In the genomic region with DNA sequence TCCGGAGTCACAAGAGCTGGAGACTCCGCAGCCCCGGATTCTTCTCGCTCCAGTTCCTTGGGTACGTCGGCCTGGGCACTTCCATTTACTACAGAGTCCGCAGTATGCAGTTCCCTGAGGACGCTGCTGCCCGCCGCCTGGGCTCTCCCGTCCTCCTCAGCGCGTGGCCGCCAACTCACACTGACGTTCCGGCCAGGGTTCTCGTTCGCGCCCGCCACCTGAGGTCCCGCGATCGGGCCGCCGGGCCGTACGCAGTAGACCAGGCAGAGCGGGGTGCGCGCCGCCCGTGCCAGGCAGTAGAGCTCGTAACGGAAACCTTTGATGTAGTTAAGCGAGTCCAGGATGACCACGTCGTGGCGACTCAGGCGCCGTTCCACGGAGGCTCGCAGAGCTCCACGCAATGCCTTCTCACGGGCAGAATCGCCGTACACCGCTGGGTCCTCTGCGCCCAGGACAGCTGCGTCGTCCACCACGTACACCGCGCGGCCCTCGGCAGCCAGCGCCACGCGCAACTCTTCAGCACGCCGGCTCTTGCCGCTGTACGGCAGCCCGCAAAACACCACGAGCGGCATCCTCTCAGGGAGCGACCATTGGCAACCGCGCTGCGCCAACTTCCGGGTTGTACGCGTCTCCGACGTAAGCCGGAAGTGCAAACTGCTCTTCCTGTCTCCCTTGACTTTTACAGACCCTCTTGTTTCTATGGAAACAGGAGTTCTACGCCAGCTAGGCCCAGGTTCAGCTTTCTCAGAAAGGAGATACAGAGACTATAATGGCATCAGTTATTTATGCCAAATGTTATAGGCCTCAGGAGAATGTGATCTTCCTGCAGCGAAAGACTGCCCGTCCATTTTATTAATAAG, we compare ENCODE assay signal across 1 cellular context.
TF ChIP-seq lines count a peak whose summit lies in the region.

A gene with protein sequence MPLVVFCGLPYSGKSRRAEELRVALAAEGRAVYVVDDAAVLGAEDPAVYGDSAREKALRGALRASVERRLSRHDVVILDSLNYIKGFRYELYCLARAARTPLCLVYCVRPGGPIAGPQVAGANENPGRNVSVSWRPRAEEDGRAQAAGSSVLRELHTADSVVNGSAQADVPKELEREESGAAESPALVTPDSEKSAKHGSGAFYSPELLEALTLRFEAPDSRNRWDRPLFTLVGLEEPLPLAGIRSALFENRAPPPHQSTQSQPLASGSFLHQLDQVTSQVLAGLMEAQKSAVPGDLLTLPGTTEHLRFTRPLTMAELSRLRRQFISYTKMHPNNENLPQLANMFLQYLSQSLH (minus strand): TSS at position 621 of the 860 bp plus-strand sequence. CDS start 49 bp downstream, at position 572.

TF ChIP-seq in K562, 482 proteins besides CTCF, POLR2A, EP300 and RAD21 (continued from another document):
- TF ChIP-seq RFX7 (CRISPR knock-in tag; IDR thresholded peaks at IDR 0.05) (no peak), SRSF3 (IDR thresholded peaks at IDR 0.05; ENCODE audit: insufficient read depth, low read length) (no peak; the same call in 1 of the 2 replicates), PML (IDR thresholded peaks at IDR 0.05; ENCODE audit: low read length) (peak; percentile 76; the same call in 1 of the 2 replicates), SMAD4 (CRISPR knock-in tag; conservative IDR thresholded peaks at IDR 0.05) (peak; percentile 13; the same call in 1 of the 2 replicates), ZBTB43 (CRISPR knock-in tag; IDR thresholded peaks at IDR 0.05) (peak; percentile 76; the same call in 1 of the 2 replicates), ARID3B (CRISPR knock-in tag; IDR thresholded peaks at IDR 0.05; ENCODE audit: borderline replicate concordance) (no peak), ELF1 (tag; IDR thresholded peaks at IDR 0.05) (peak; percentile 100), PHF8 (IDR thresholded peaks at IDR 0.05; ENCODE audit: borderline replicate concordance, low read length) (peak; percentile 95; the same call in 1 of the 2 replicates), ZFX (CRISPR knock-in tag; IDR thresholded peaks at IDR 0.05) (peak; percentile 93), MTA2 (IDR thresholded peaks at IDR 0.05; ENCODE audit: low read depth) (no peak), ETS2 (tag; IDR thresholded peaks at IDR 0.05; ENCODE audit: borderline replicate concordance, poor library complexity, severe bottlenecking) (no peak), DNMT1 (IDR thresholded peaks at IDR 0.05) (0 out of 2 replicates have a peak, but pooled peaks have one; percentile 94), HIVEP1 (CRISPR knock-in tag; IDR thresholded peaks at IDR 0.05) (no peak), ZNF239 (CRISPR knock-in tag; IDR thresholded peaks at IDR 0.05) (peak; percentile 34; the same call in 1 of the 2 replicates), NFE2 (IDR thresholded peaks at IDR 0.05; ENCODE audit: low read depth) (no peak), ATF3 (IDR thresholded peaks at IDR 0.05) (no peak), ATF3 (CRISPR knock-in tag; conservative IDR thresholded peaks at IDR 0.05) (peak; percentile 12), ZFP91 (CRISPR knock-in tag; IDR thresholded peaks at IDR 0.05) (peak; percentile 50; the same call in 1 of the 2 replicates), ARNT (IDR thresholded peaks at IDR 0.05) (peak in 1 of 2 experiments; percentile 58; a peak in 1 of 4 replicates)
- TF ChIP-seq, protein P1, sequence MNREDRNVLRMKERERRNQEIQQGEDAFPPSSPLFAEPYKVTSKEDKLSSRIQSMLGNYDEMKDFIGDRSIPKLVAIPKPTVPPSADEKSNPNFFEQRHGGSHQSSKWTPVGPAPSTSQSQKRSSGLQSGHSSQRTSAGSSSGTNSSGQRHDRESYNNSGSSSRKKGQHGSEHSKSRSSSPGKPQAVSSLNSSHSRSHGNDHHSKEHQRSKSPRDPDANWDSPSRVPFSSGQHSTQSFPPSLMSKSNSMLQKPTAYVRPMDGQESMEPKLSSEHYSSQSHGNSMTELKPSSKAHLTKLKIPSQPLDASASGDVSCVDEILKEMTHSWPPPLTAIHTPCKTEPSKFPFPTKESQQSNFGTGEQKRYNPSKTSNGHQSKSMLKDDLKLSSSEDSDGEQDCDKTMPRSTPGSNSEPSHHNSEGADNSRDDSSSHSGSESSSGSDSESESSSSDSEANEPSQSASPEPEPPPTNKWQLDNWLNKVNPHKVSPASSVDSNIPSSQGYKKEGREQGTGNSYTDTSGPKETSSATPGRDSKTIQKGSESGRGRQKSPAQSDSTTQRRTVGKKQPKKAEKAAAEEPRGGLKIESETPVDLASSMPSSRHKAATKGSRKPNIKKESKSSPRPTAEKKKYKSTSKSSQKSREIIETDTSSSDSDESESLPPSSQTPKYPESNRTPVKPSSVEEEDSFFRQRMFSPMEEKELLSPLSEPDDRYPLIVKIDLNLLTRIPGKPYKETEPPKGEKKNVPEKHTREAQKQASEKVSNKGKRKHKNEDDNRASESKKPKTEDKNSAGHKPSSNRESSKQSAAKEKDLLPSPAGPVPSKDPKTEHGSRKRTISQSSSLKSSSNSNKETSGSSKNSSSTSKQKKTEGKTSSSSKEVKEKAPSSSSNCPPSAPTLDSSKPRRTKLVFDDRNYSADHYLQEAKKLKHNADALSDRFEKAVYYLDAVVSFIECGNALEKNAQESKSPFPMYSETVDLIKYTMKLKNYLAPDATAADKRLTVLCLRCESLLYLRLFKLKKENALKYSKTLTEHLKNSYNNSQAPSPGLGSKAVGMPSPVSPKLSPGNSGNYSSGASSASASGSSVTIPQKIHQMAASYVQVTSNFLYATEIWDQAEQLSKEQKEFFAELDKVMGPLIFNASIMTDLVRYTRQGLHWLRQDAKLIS (CRISPR knock-in tag; IDR thresholded peaks at IDR 0.05): peak; percentile 93
- TF ChIP-seq, protein P2, sequence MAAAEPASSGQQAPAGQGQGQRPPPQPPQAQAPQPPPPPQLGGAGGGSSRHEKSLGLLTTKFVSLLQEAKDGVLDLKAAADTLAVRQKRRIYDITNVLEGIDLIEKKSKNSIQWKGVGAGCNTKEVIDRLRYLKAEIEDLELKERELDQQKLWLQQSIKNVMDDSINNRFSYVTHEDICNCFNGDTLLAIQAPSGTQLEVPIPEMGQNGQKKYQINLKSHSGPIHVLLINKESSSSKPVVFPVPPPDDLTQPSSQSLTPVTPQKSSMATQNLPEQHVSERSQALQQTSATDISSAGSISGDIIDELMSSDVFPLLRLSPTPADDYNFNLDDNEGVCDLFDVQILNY (CRISPR knock-in tag; IDR thresholded peaks at IDR 0.05): peak; percentile 85
